27 cellular contexts compared by ENCODE assay signal in the genomic region with DNA sequence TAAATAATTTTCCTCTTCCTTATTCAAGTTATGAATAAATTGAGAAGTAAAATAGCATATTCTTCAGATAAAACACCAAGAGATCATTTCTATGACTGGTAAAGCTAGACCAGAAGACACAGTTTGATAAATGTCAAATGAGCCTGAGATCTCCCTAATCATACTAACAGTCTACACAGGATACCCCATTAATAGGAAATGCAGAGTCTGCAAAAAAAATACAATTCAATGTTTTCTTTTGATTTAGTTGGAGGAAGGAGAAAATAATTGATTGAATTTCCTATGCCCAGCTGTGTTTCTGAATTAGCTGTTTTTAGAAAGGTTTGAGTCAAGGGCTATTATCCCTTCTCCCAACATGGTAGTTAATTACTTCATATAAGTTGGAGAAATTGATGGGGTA.
"Had no signal": no experiment of that assay in that cellular context is flagged by ENCODE, and none has a peak within 500 bp of the region (broad histone marks: within the 10 kb centered on the region; RNA-seq: fewer than 3 reads in every experiment).

No MANE protein-coding gene starts in this region.

- H3K27ac ChIP-seq: stomach, suprapubic skin, testis, thoracic aorta, thyroid gland, tibial artery, tibial nerve, transverse colon, upper lobe of left lung, upper lobe of right lung, uterus, vagina had no signal

- DNase-seq: stimulated activated CD4-positive, alpha-beta T cell treated with anti-CD3 and anti-CD28 coated beads, Interleukin-2, amount 100 ng/mL, for 48 hours; stimulated activated CD4-positive, alpha-beta T cell treated with anti-CD3 and anti-CD28 coated beads, Interleukin-4, amount 100 ng/mL, for 1 hour; stimulated activated CD4-positive, alpha-beta T cell treated with anti-CD3 and anti-CD28 coated beads, Interleukin-4, amount 100 ng/mL, for 24 hours; stimulated activated CD4-positive, alpha-beta T cell treated with anti-CD3 and anti-CD28 coated beads, Interleukin-4, amount 100 ng/mL, for 4 hours; stimulated activated CD8-positive, alpha-beta memory T cell treated with anti-CD3 and anti-CD28 coated beads, Interleukin-4, amount 100 ng/mL, for 48 hours; stimulated activated naive B cell treated with anti-CD40 and anti-IgM and Interleukin-4, amounts not matched to agents 10 μg/mL and 1 μg/mL and 100 μg/mL, for 72 hours; stimulated activated naive CD4-positive, alpha-beta T cell; stimulated activated naive CD4-positive, alpha-beta T cell treated with Interleukin-2 at 50 U/mL for 16 hours; stimulated activated naive CD8-positive, alpha-beta T cell treated with anti-CD3 and anti-CD28 coated beads, Interleukin-15, amount 100 ng/mL, for 72 hours; stimulated activated naive CD8-positive, alpha-beta T cell treated with anti-CD3 and anti-CD28 coated beads, Interleukin-15, Interleukin-2, amounts not matched to agents 100 U/mL and 50 U/mL, for 24 hours; stomach; substantia nigra; testis; thyroid gland; tibial artery; transverse colon; trophoblast cell; upper lobe of left lung; upper lobe of right lung; uterus had no signal

- H3K36me3 ChIP-seq: stomach, suprapubic skin, thoracic aorta, thyroid gland, tibial artery, tibial nerve, transverse colon, upper lobe of left lung, upper lobe of right lung, uterus, vagina had no signal

- FAIRE-seq: urothelium cell line had no signal

- H3K9me3 ChIP-seq: stomach, suprapubic skin, testis, thoracic aorta, thyroid gland, tibial artery, tibial nerve, transverse colon, upper lobe of left lung, upper lobe of right lung, uterus, vagina had no signal

- ATAC-seq: stimulated activated effector memory CD8-positive, alpha-beta T cell treated with anti-CD3 and anti-CD28 coated beads, Interleukin-12 subunit alpha, Interleukin-12 subunit beta, amount 100 ng/mL, for 72 hours; stimulated activated memory B cell treated with anti-CD40 and anti-IgM and Interleukin-4, amounts not matched to agents 10 μg/mL and 1 μg/mL and 100 μg/mL, for 72 hours; stimulated activated naive B cell treated with anti-CD40 and anti-IgM and Interleukin-4, amounts not matched to agents 10 μg/mL and 1 μg/mL and 100 μg/mL, for 72 hours; stimulated activated naive CD8-positive, alpha-beta T cell treated with anti-CD3 and anti-CD28 coated beads, Interleukin-15, amount 100 ng/mL, for 72 hours; stimulated activated naive CD8-positive, alpha-beta T cell treated with anti-CD3 and anti-CD28 coated beads, Interleukin-15, Interleukin-2, amounts not matched to agents 100 U/mL and 50 U/mL, for 24 hours; upper lobe of right lung had no signal

- H3K4me3 ChIP-seq: stomach, suprapubic skin, testis, thoracic aorta, thyroid gland, tibial artery, tibial nerve, transverse colon, upper lobe of left lung, upper lobe of right lung, uterus, vagina had no signal

- H3K27me3 ChIP-seq: stomach, suprapubic skin, testis, thyroid gland, tibial artery, tibial nerve, transverse colon, upper lobe of left lung, upper lobe of right lung, uterus, vagina had no signal

- H3K4me1 ChIP-seq: stomach, suprapubic skin, testis, thyroid gland, tibial artery, tibial nerve, transverse colon, upper lobe of left lung, upper lobe of right lung, uterus, vagina had no signal
